ENCODE assay signal across 16 cellular contexts in genomic region chr7:44665531-44666213, GRCh38. TPM values are rescaled to one million over a fixed set of nuclear protein-coding genes. Genes with fewer than 3 reads are reported as not detected.
DNase-seq lines count a peak whose midpoint lies in the region; ATAC-seq, FAIRE-seq and TF ChIP-seq lines count a peak whose summit lies in the region.
"Had no signal": no experiment of that assay in that cellular context is flagged by ENCODE, and none has a peak within 500 bp of the region (broad histone marks: within the 10 kb centered on the region; RNA-seq: fewer than 3 reads in every experiment).

No MANE protein-coding gene starts in this region.

- TF ChIP-seq POLR2A in suprapubic skin (IDR thresholded peaks at IDR 0.05) = no peak

- peaks cover 4 to 8% of the 10 kb centered on the region in 2 donors for H3K9me3 Mint-ChIP-seq in activated T-cell treated with anti-CD3 and anti-CD28 coated beads, Interleukin-2, amount 50 U/mL, for 72 hours
- peaks cover 5% of the 10 kb centered on the region for H3K9me3 Mint-ChIP-seq in activated T-cell treated with anti-CD3 and anti-CD28 coated beads, Interleukin-2, amount 50 U/mL, for 24 hours

- no peaks in the 10 kb centered on the region for H3K27me3 Mint-ChIP-seq in activated T-cell treated with anti-CD3 and anti-CD28 coated beads, Interleukin-2, amount 50 U/mL, for 72 hours (ENCODE audit: low read depth)
- no peaks in the 10 kb centered on the region for H3K27me3 Mint-ChIP-seq in activated T-cell treated with anti-CD3 and anti-CD28 coated beads, Interleukin-2, amount 50 U/mL, for 24 hours
- H3K27me3 Mint-ChIP-seq: activated CD4-positive, alpha-beta T cell treated with anti-CD3 and anti-CD28 coated beads for 36 hours had no signal

- H3K27ac ChIP-seq in suprapubic skin = peak overlapping the region; percentile 24

- peaks cover 9% of the 10 kb centered on the region for H3K4me1 ChIP-seq in suprapubic skin

- H3K36me3 Mint-ChIP-seq in activated T-cell treated with anti-CD3 and anti-CD28 coated beads, Interleukin-2, amount 50 U/mL, for 72 hours (ENCODE audit: insufficient read depth in 2 of 2) = peaks cover 12 to 19% of the 10 kb centered on the region in 2 donors
- H3K36me3 Mint-ChIP-seq in activated T-cell treated with anti-CD3 and anti-CD28 coated beads, Interleukin-2, amount 50 U/mL, for 24 hours (ENCODE audit: low read depth) = peaks cover 91% of the 10 kb centered on the region

- no peak overlapping the region for H3K4me3 ChIP-seq in bronchial epithelial cell (ENCODE audit: low read depth, low read length)
- no peak overlapping the region for H3K4me3 ChIP-seq in suprapubic skin

- H3K9me3 ChIP-seq in suprapubic skin = peaks cover 6% of the 10 kb centered on the region

- ATAC-seq in activated T-cell treated with anti-CD3 and anti-CD28 coated beads, Interleukin-2, amount 50 U/mL, for 72 hours (replicated peaks in 1 of 2) = no peak
- ATAC-seq: activated CD4-positive, alpha-beta T cell treated with anti-CD3 and anti-CD28 coated beads for 36 hours; left colon had no signal

- no peak for TF ChIP-seq CTCF in bronchial epithelial cell (IDR thresholded peaks at IDR 0.05; ENCODE audit: insufficient read depth, low read length, severe bottlenecking)
- TF ChIP-seq CTCF in suprapubic skin (IDR thresholded peaks at IDR 0.05) = no peak

- H3K36me3 ChIP-seq in bronchial epithelial cell (ENCODE audit: control insufficient read depth, insufficient read depth, low read length) = peaks cover 10% of the 10 kb centered on the region
- peaks cover 34% of the 10 kb centered on the region for H3K36me3 ChIP-seq in suprapubic skin

- H3K27me3 ChIP-seq in bronchial epithelial cell (ENCODE audit: control insufficient read depth, insufficient read depth, low read length) (no peaks in the 10 kb centered on the region), suprapubic skin (no peaks in the 10 kb centered on the region)

- no peak for DNase-seq in activated T-cell treated with anti-CD3 and anti-CD28 coated beads, Interleukin-2, amount 50 U/mL, for 72 hours
- no peak for DNase-seq in activated T-cell treated with anti-CD3 and anti-CD28 coated beads, Interleukin-2, amount 50 U/mL, for 24 hours
- peak; percentile 55 for DNase-seq in bronchial epithelial cell (ENCODE audit: low read depth)
- peak; percentile 42 for DNase-seq in islet precursor cell
- no peak for DNase-seq in suprapubic skin (ENCODE audit: low spot score in 2 of 2)
- DNase-seq in stimulated activated CD4-positive, alpha-beta T cell treated with anti-CD3 and anti-CD28 coated beads, Interleukin-4, amount 100 ng/mL, for 4 hours = no peak
- no peak for DNase-seq in DMS153 (lab: John Stamatoyannopoulos, UW)
- no peak for DNase-seq in NOMO-1 (lab: John Stamatoyannopoulos, UW; ENCODE audit: unreplicated experiment in 2 of 2)
- DNase-seq: activated CD4-positive, alpha-beta T cell treated with anti-CD3 and anti-CD28 coated beads for 36 hours; activated gamma-delta T cell treated with Interleukin-2 at 50 U/mL for 16 hours; effector memory CD4-positive, alpha-beta T cell; left colon; NCI-H446; SHP77 had no signal

- H3K27ac Mint-ChIP-seq in activated T-cell treated with anti-CD3 and anti-CD28 coated beads, Interleukin-2, amount 50 U/mL, for 72 hours = peak overlapping the region; percentile 72
- H3K27ac Mint-ChIP-seq in activated T-cell treated with anti-CD3 and anti-CD28 coated beads, Interleukin-2, amount 50 U/mL, for 24 hours = no peak overlapping the region
- H3K27ac Mint-ChIP-seq: activated CD4-positive, alpha-beta T cell treated with anti-CD3 and anti-CD28 coated beads for 36 hours had no signal

- no peak overlapping the region for H3K4me3 Mint-ChIP-seq in activated T-cell treated with anti-CD3 and anti-CD28 coated beads, Interleukin-2, amount 50 U/mL, for 72 hours
- no peak overlapping the region for H3K4me3 Mint-ChIP-seq in activated T-cell treated with anti-CD3 and anti-CD28 coated beads, Interleukin-2, amount 50 U/mL, for 24 hours
- H3K4me3 Mint-ChIP-seq: activated CD4-positive, alpha-beta T cell treated with anti-CD3 and anti-CD28 coated beads for 36 hours had no signal

- no peak for TF ChIP-seq EP300 in suprapubic skin (IDR thresholded peaks at IDR 0.05)

- H3K4me1 Mint-ChIP-seq in activated T-cell treated with anti-CD3 and anti-CD28 coated beads, Interleukin-2, amount 50 U/mL, for 72 hours (ENCODE audit: low read depth) = no peaks in the 10 kb centered on the region
- peaks cover 8% of the 10 kb centered on the region for H3K4me1 Mint-ChIP-seq in activated T-cell treated with anti-CD3 and anti-CD28 coated beads, Interleukin-2, amount 50 U/mL, for 24 hours (ENCODE audit: low read depth)
- H3K4me1 Mint-ChIP-seq: activated CD4-positive, alpha-beta T cell treated with anti-CD3 and anti-CD28 coated beads for 36 hours had no signal

- FAIRE-seq in bronchial epithelial cell (lab: Jason Lieb, UNC) = peak; percentile 91
- FAIRE-seq: A204.1, H54 had no signal

- WGBS in suprapubic skin = 50% methylated on average over 9 of the region's 9 CpGs

RNA-seq across cellular contexts. Expression of gene OGDH, which starts 59.2 kb away (rescaled TPM):
- 10 to 100 TPM; 79.6 to 82.7 TPM for total RNA-seq in activated T-cell treated with anti-CD3 and anti-CD28 coated beads, Interleukin-2, amount 50 U/mL, for 72 hours
- total RNA-seq in bronchial epithelial cell (45.0 and 78.7 TPM in 2 replicates), suprapubic skin (100 to 1,000 TPM in 3 of 4 donors, 10 to 100 TPM in 1; 98.6 to 146 (median 127) TPM)

Comparison
In these comparisons a context has a peak if more than half of its experiments do, and no peak if none do; other contexts are left out.
1. DNase-seq: peak in bronchial epithelial cell (single experiment) and islet precursor cell (single experiment); none in activated T-cell treated with anti-CD3 and anti-CD28 coated beads, Interleukin-2, amount 50 U/mL, for 72 hours (0 of 2), activated T-cell treated with anti-CD3 and anti-CD28 coated beads, Interleukin-2, amount 50 U/mL, for 24 hours (single experiment), suprapubic skin (0 of 2), stimulated activated CD4-positive, alpha-beta T cell treated with anti-CD3 and anti-CD28 coated beads, Interleukin-4, amount 100 ng/mL, for 4 hours (0 of 2), DMS153 (single experiment) and NOMO-1 (0 of 2).